Comparison of ENCODE assay signal across 9 cellular contexts in the genomic region with DNA sequence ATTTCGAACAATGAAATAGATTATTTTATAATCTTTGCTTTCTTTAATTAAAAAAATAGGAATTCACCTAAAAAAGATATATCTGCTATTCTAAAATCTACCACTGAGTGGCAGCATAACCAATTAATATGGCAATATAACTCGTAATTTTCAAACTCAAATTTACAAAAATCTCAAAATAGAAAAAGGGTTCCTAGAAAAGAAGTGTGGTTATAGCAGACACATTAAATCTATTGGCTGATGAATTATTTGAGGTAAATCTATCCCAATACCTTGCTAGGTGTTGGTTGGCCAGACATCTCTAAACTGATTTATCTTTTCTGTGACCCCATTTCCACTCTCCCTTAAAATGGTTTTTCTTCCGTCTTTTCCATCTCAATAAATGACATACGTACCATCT. TPM values are rescaled to one million over a fixed set of nuclear protein-coding genes. Genes with fewer than 3 reads are reported as not detected.
DNase-seq lines count a peak whose midpoint lies in the region; ATAC-seq, FAIRE-seq and TF ChIP-seq lines count a peak whose summit lies in the region.
"Had no signal": no experiment of that assay in that cellular context is flagged by ENCODE, and none has a peak within 500 bp of the region (broad histone marks: within the 10 kb centered on the region; RNA-seq: fewer than 3 reads in every experiment).

No MANE protein-coding gene starts in this region.

- POLR2A ChIA-PET in HepG2 (lab: Yijun Ruan, JAX) = no interaction called here

- no peaks in the 10 kb centered on the region for H3K9me2 ChIP-seq in GM23248 (ENCODE audit: insufficient read depth)

- WGBS in GM23248 (ENCODE audit: low coverage in 1 of 2, low lambda C conversion rate in 2 of 2, missing lambda C conversion rate in 2 of 2), 2 experiments = 22 to 24% methylated on average over 4 of the region's 4 CpGs
- under 1% methylated on average over 4 of the region's 4 CpGs for WGBS in HepG2 (ENCODE audit: low lambda C conversion rate)

- CTCF ChIA-PET in HepG2 (lab: Yijun Ruan, JAX; ENCODE audit: low intra/inter-chr PET ratio, low total read pairs) = interaction anchor here (1.3 to 4.6 kb wide), 3 partner anchors 40 to 83 kb away, joined by 4 to 40 read pairs (median 37); partner anchors contain the start of gene PURA

- FAIRE-seq in astrocyte (lab: Jason Lieb, UNC) = no peak
- FAIRE-seq in HepG2 (lab: Jason Lieb, UNC) = no peak

- H3K4me2 ChIP-seq in GM23248 (ENCODE audit: unreplicated experiment) (no peak overlapping the region), astrocyte (ENCODE audit: low read length) (no peak overlapping the region), HepG2 (ENCODE audit: low read depth, low read length) (no peak overlapping the region)

- H3K36me3 ChIP-seq in GM23248 (ENCODE audit: low read depth) = no peaks in the 10 kb centered on the region
- no peaks in the 10 kb centered on the region for H3K36me3 ChIP-seq in astrocyte (ENCODE audit: insufficient read depth, low read length)
- no peaks in the 10 kb centered on the region for H3K36me3 ChIP-seq in HepG2 (replicated peaks in 1 of 2; ENCODE audit: control insufficient read depth in 1 of 2, insufficient read depth in 2 of 2, low read length in 2 of 2)

- no peaks in the 10 kb centered on the region for H4K20me1 ChIP-seq in GM23248 (ENCODE audit: insufficient read depth)
- H4K20me1 ChIP-seq in astrocyte (ENCODE audit: insufficient read depth, low read length) = no peaks in the 10 kb centered on the region
- H4K20me1 ChIP-seq in HepG2 (ENCODE audit: insufficient read depth, low read length) = no peaks in the 10 kb centered on the region

- no peak overlapping the region for H3K9ac ChIP-seq in GM23248
- H3K9ac ChIP-seq in astrocyte (ENCODE audit: low read length) = no peak overlapping the region
- H3K9ac ChIP-seq in HepG2 (ENCODE audit: insufficient read depth, low read depth, low read length) = no peak overlapping the region

- no TSS peak for BruUV-seq in HepG2 (replicated peaks; lab: Mats Ljungman, UMichigan)

- no peak overlapping the region for H3K27ac ChIP-seq in GM23248
- no peak overlapping the region for H3K27ac ChIP-seq in astrocyte (ENCODE audit: low read depth, low read length)
- no peak overlapping the region for H3K27ac ChIP-seq in HepG2 (ENCODE audit: extremely low read length, insufficient read depth, low read length)
- H3K27ac ChIP-seq: skin epidermis had no signal

- TF ChIP-seq EP300 in HepG2 (IDR thresholded peaks at IDR 0.05; ENCODE audit: low read depth in 2 of 2, low read length in 2 of 2) (no peak), HepG2 (CRISPR knock-in tag; IDR thresholded peaks at IDR 0.05; ENCODE audit: borderline replicate concordance) (no peak)

- H3K27ac Mint-ChIP-seq in astrocyte (ENCODE audit: unreplicated experiment) = no peak overlapping the region

- no peaks in the 10 kb centered on the region for H3K4me1 ChIP-seq in GM23248 (ENCODE audit: insufficient read depth)
- no peaks in the 10 kb centered on the region for H3K4me1 ChIP-seq in astrocyte (ENCODE audit: insufficient read depth, low read length)
- H3K4me1 ChIP-seq in HepG2 (ENCODE audit: insufficient read depth, low read length) = no peaks in the 10 kb centered on the region

- H3K9me3 Mint-ChIP-seq in astrocyte (ENCODE audit: unreplicated experiment) = no peaks in the 10 kb centered on the region
- H3K9me3 Mint-ChIP-seq in activated T-cell treated with anti-CD3 and anti-CD28 coated beads, Interleukin-2, amount 50 U/mL, for 4 hours = no peaks in the 10 kb centered on the region

- H3K4me1 Mint-ChIP-seq in astrocyte (ENCODE audit: low read depth, unreplicated experiment) = no peaks in the 10 kb centered on the region
- H3K4me1 Mint-ChIP-seq in activated T-cell treated with anti-CD3 and anti-CD28 coated beads, Interleukin-2, amount 50 U/mL, for 4 hours (ENCODE audit: low read depth) = no peaks in the 10 kb centered on the region

- H3K27me3 ChIP-seq in GM23248 (replicated peaks; ENCODE audit: insufficient read depth) (peaks cover 10% of the 10 kb centered on the region; the same call in 1 of the 2 replicates), astrocyte (ENCODE audit: insufficient read depth, low read length) (peaks cover 30% of the 10 kb centered on the region), HepG2 (ENCODE audit: control insufficient read depth in 1 of 2, insufficient read depth in 2 of 2, low read length in 2 of 2) (no peaks in the 10 kb centered on the region)

- no peak for TF ChIP-seq POLR2A in HepG2 (IDR thresholded peaks at IDR 0.05; ENCODE audit: insufficient read depth in 1 of 2, low read depth in 2 of 2, low read length in 2 of 2)

- H3K4me3 Mint-ChIP-seq in astrocyte (ENCODE audit: unreplicated experiment) = no peak overlapping the region
- H3K4me3 Mint-ChIP-seq in activated T-cell treated with anti-CD3 and anti-CD28 coated beads, Interleukin-2, amount 50 U/mL, for 4 hours = no peak overlapping the region

- in situ Hi-C loops in GM23248 (cut with MboI) (no loop called here), HepG2 (cut with HindIII; ENCODE audit: extremely low pct_ligation_motif_present, low pct_unique_long_range_greater_than_20kb) (loop anchor here (5.0 kb wide), 1 partner anchor 84 kb away; no protein-coding TSS in a partner anchor)

- peak; percentile 47 for TF ChIP-seq CTCF in AG09319 (IDR thresholded peaks at IDR 0.05; ENCODE audit: low read depth, low read length)
- peak; percentile 49 for TF ChIP-seq CTCF in astrocyte (IDR thresholded peaks at IDR 0.05; ENCODE audit: insufficient read depth, low read depth, low read length)
- TF ChIP-seq CTCF in HepG2 (CRISPR knock-in tag; IDR thresholded peaks at IDR 0.05) = peak; percentile 32; the same call in 1 of the 2 replicates

- H3K9me3 ChIP-seq in GM23248 (ENCODE audit: low read depth) = no peaks in the 10 kb centered on the region
- H3K9me3 ChIP-seq in astrocyte (ENCODE audit: insufficient read depth, low read depth, low read length) = no peaks in the 10 kb centered on the region
- H3K9me3 ChIP-seq in HepG2 (ENCODE audit: low read length) = no peaks in the 10 kb centered on the region

- TF ChIP-seq RAD21 in HepG2 (CRISPR knock-in tag; IDR thresholded peaks at IDR 0.05) = no peak

- no peaks in the 10 kb centered on the region for H3K36me3 Mint-ChIP-seq in astrocyte (ENCODE audit: low read depth, unreplicated experiment)
- no peaks in the 10 kb centered on the region for H3K36me3 Mint-ChIP-seq in activated T-cell treated with anti-CD3 and anti-CD28 coated beads, Interleukin-2, amount 50 U/mL, for 4 hours (ENCODE audit: insufficient read depth)

- H2AFZ ChIP-seq in GM23248 (no peak overlapping the region), astrocyte (ENCODE audit: low read depth, low read length) (no peak overlapping the region), HepG2 (ENCODE audit: low read length) (no peak overlapping the region)

- intact Hi-C loops in HepG2 (cut with micrococcal nuclease; ENCODE audit: unreplicated experiment) = loop anchor here (1.0 kb wide), 2 partner anchors 71 to 84 kb away; no protein-coding TSS in a partner anchor

- H3K4me3 ChIP-seq in GM23248 (no peak overlapping the region), astrocyte (ENCODE audit: insufficient read depth, low read depth, low read length) (no peak overlapping the region), HepG2 (replicated peaks in 1 of 3; ENCODE audit: insufficient read depth in 1 of 3, low read depth in 2 of 3, low read length in 3 of 3) (no peak overlapping the region)
- H3K4me3 ChIP-seq: skin epidermis had no signal

- H3K79me2 ChIP-seq in GM23248 (ENCODE audit: insufficient read depth) (no peaks in the 10 kb centered on the region), astrocyte (ENCODE audit: insufficient read depth, low read length) (no peaks in the 10 kb centered on the region), HepG2 (ENCODE audit: insufficient read depth, low read length) (no peaks in the 10 kb centered on the region)

- no peaks in the 10 kb centered on the region for H3F3A ChIP-seq in GM23248 (ENCODE audit: insufficient read depth)

- no peak for ATAC-seq in HepG2
- no peak for ATAC-seq in HG03280 (IDR thresholded peaks at IDR 0.05; ENCODE audit: unreplicated experiment)
- ATAC-seq in HG02759 (IDR thresholded peaks at IDR 0.05; ENCODE audit: unreplicated experiment) = no peak
- no peak for ATAC-seq in activated T-cell treated with anti-CD3 and anti-CD28 coated beads, Interleukin-2, amount 50 U/mL, for 4 hours

- peaks cover 36% of the 10 kb centered on the region for H3K27me3 Mint-ChIP-seq in astrocyte (ENCODE audit: low read depth, unreplicated experiment)
- peaks cover 20% of the 10 kb centered on the region for H3K27me3 Mint-ChIP-seq in activated T-cell treated with anti-CD3 and anti-CD28 coated beads, Interleukin-2, amount 50 U/mL, for 4 hours (ENCODE audit: low read depth)

- DNase-seq in AG09319 (ENCODE audit: extremely low read depth, low read depth) (no peak), GM23248 (peak; percentile 41), astrocyte (ENCODE audit: low read depth) (no peak), HepG2 (ENCODE audit: low spot score) (no peak)
- no peak for DNase-seq in activated T-cell treated with anti-CD3 and anti-CD28 coated beads, Interleukin-2, amount 50 U/mL, for 4 hours
- no peak for DNase-seq in activated effector memory CD4-positive, alpha-beta T cell treated with anti-CD3 and anti-CD28 coated beads, Interleukin-2, amount 50 U/mL, for 16 hours

RNA-seq across cellular contexts. Expression of gene NRG2, which starts 30.2 kb away (rescaled TPM):
- total RNA-seq in GM23248 (2014; rRNA removed; shearing (Covaris generic)) = not detected in 2 replicates
- polyA plus RNA-seq in GM23248 (2016; fragmentation: Nextera tagmentation; extraction: Ambion mirVana) (0.05 TPM in 1 of 2 replicates, not detected in the other), HepG2 (2011; rRNA removed) (not detected in 2 replicates)
- total RNA-seq in astrocyte (0.46 and 0.54 TPM in 2 replicates), HepG2 (2016; rRNA removed; fragmentation: Illumina TruSeq; extraction: Trizol) (not detected in 2 replicates)
- not detected in 2 replicates for total RNA-seq in HepG2 (2016; cell fraction: cytosol; rRNA removed; fragmentation: Illumina TruSeq; extraction: Trizol; ENCODE audit: low read depth)
- not detected in 2 replicates for total RNA-seq in HepG2 (2016; cell fraction: insoluble cytoplasmic fraction; rRNA removed; fragmentation: Illumina TruSeq; extraction: Trizol)
- total RNA-seq in HepG2 (2016; cell fraction: membrane; rRNA removed; fragmentation: Illumina TruSeq; extraction: Trizol) = not detected in 2 replicates
- not detected in 2 replicates for total RNA-seq in HepG2 (2016; cell fraction: nucleus; rRNA removed; fragmentation: Illumina TruSeq; extraction: Trizol)
- polyA plus RNA-seq in HepG2 (2011; cell fraction: cytosol; rRNA removed) = not detected in 2 replicates
- not detected in 2 replicates for polyA plus RNA-seq in HepG2 (2011; cell fraction: nucleus; rRNA removed)
- not detected in 2 replicates for polyA plus RNA-seq in HepG2 (2012)
- not detected in 2 replicates for polyA plus RNA-seq in HepG2 (2016; cell fraction: cytosol; fragmentation: Illumina TruSeq; extraction: Trizol; ENCODE audit: low read depth)
- polyA plus RNA-seq in HepG2 (2016; cell fraction: insoluble cytoplasmic fraction; fragmentation: Illumina TruSeq; extraction: Trizol; ENCODE audit: low read depth) = not detected in 2 replicates
- polyA plus RNA-seq in HepG2 (2016; cell fraction: membrane; fragmentation: Illumina TruSeq; extraction: Trizol; ENCODE audit: low read depth) = not detected in 2 replicates
- polyA plus RNA-seq in HepG2 (2016; cell fraction: nucleus; fragmentation: Illumina TruSeq; extraction: Trizol; ENCODE audit: insufficient read depth, low read depth) = not detected in 2 replicates
- not detected in 2 replicates for polyA minus RNA-seq in HepG2 (2011; rRNA and poly(A)+ RNA removed; ENCODE audit: low replicate concordance)
- not detected in 2 replicates for polyA minus RNA-seq in HepG2 (2011; cell fraction: cytosol; rRNA and poly(A)+ RNA removed)
- polyA minus RNA-seq in HepG2 (2011; cell fraction: nucleus; rRNA and poly(A)+ RNA removed) = not detected in 2 replicates
- under 1 TPM; 0.16 to 0.30 (median 0.23) TPM for total RNA-seq in activated T-cell treated with anti-CD3 and anti-CD28 coated beads, Interleukin-2, amount 50 U/mL, for 4 hours

RNA-seq across cellular contexts. Expression of gene PURA, which starts 40.6 kb away (rescaled TPM):
- 24.2 and 30.6 TPM in 2 replicates for total RNA-seq in GM23248 (2014; rRNA removed; shearing (Covaris generic))
- polyA plus RNA-seq in GM23248 (2016; fragmentation: Nextera tagmentation; extraction: Ambion mirVana) (7.9 and 10.7 TPM in 2 replicates), HepG2 (2011; rRNA removed) (1.9 and 2.0 TPM in 2 replicates)
- total RNA-seq in astrocyte (9.1 and 9.2 TPM in 2 replicates), HepG2 (2016; rRNA removed; fragmentation: Illumina TruSeq; extraction: Trizol) (5.0 and 6.8 TPM in 2 replicates)
- 0.30 and 0.97 TPM in 2 replicates for total RNA-seq in HepG2 (2016; cell fraction: cytosol; rRNA removed; fragmentation: Illumina TruSeq; extraction: Trizol; ENCODE audit: low read depth)
- 4.7 and 5.6 TPM in 2 replicates for total RNA-seq in HepG2 (2016; cell fraction: insoluble cytoplasmic fraction; rRNA removed; fragmentation: Illumina TruSeq; extraction: Trizol)
- 2.4 and 2.5 TPM in 2 replicates for total RNA-seq in HepG2 (2016; cell fraction: membrane; rRNA removed; fragmentation: Illumina TruSeq; extraction: Trizol)
- total RNA-seq in HepG2 (2016; cell fraction: nucleus; rRNA removed; fragmentation: Illumina TruSeq; extraction: Trizol) = 12.4 and 12.9 TPM in 2 replicates
- 1.0 and 1.4 TPM in 2 replicates for polyA plus RNA-seq in HepG2 (2011; cell fraction: cytosol; rRNA removed)
- polyA plus RNA-seq in HepG2 (2011; cell fraction: nucleus; rRNA removed) = 2.3 and 2.9 TPM in 2 replicates
- polyA plus RNA-seq in HepG2 (2012) = 4.9 and 5.4 TPM in 2 replicates
- polyA plus RNA-seq in HepG2 (2016; cell fraction: cytosol; fragmentation: Illumina TruSeq; extraction: Trizol; ENCODE audit: low read depth) = 0.85 and 1.1 TPM in 2 replicates
- 5.5 and 6.1 TPM in 2 replicates for polyA plus RNA-seq in HepG2 (2016; cell fraction: insoluble cytoplasmic fraction; fragmentation: Illumina TruSeq; extraction: Trizol; ENCODE audit: low read depth)
- 1.4 and 1.9 TPM in 2 replicates for polyA plus RNA-seq in HepG2 (2016; cell fraction: membrane; fragmentation: Illumina TruSeq; extraction: Trizol; ENCODE audit: low read depth)
- polyA plus RNA-seq in HepG2 (2016; cell fraction: nucleus; fragmentation: Illumina TruSeq; extraction: Trizol; ENCODE audit: insufficient read depth, low read depth) = 6.2 and 7.4 TPM in 2 replicates
- 2.9 and 3.8 TPM in 2 replicates for polyA minus RNA-seq in HepG2 (2011; rRNA and poly(A)+ RNA removed; ENCODE audit: low replicate concordance)
- polyA minus RNA-seq in HepG2 (2011; cell fraction: cytosol; rRNA and poly(A)+ RNA removed) = 5.7 and 6.0 TPM in 2 replicates
- 26.4 and 31.0 TPM in 2 replicates for polyA minus RNA-seq in HepG2 (2011; cell fraction: nucleus; rRNA and poly(A)+ RNA removed)
- 1 to 10 TPM; 9.8 to 9.9 (median 9.8) TPM for total RNA-seq in activated T-cell treated with anti-CD3 and anti-CD28 coated beads, Interleukin-2, amount 50 U/mL, for 4 hours

RNA-seq across cellular contexts. Expression of gene IGIP, which starts 52.4 kb away (rescaled TPM):
- 13.0 and 16.3 TPM in 2 replicates for total RNA-seq in GM23248 (2014; rRNA removed; shearing (Covaris generic))
- 3.4 and 3.5 TPM in 2 replicates for polyA plus RNA-seq in GM23248 (2016; fragmentation: Nextera tagmentation; extraction: Ambion mirVana)
- total RNA-seq in astrocyte = 2.4 and 2.6 TPM in 2 replicates
- 2.1 and 2.4 TPM in 2 replicates for total RNA-seq in HepG2 (2016; rRNA removed; fragmentation: Illumina TruSeq; extraction: Trizol)
- total RNA-seq in HepG2 (2016; cell fraction: cytosol; rRNA removed; fragmentation: Illumina TruSeq; extraction: Trizol; ENCODE audit: low read depth) = 0.09 and 0.10 TPM in 2 replicates
- total RNA-seq in HepG2 (2016; cell fraction: insoluble cytoplasmic fraction; rRNA removed; fragmentation: Illumina TruSeq; extraction: Trizol) = 1.8 and 2.2 TPM in 2 replicates
- total RNA-seq in HepG2 (2016; cell fraction: membrane; rRNA removed; fragmentation: Illumina TruSeq; extraction: Trizol) = 0.34 and 0.59 TPM in 2 replicates
- total RNA-seq in HepG2 (2016; cell fraction: nucleus; rRNA removed; fragmentation: Illumina TruSeq; extraction: Trizol) = 8.3 and 8.9 TPM in 2 replicates
- polyA plus RNA-seq in HepG2 (2011; rRNA removed) = 1.4 and 1.7 TPM in 2 replicates
- 0.51 and 0.97 TPM in 2 replicates for polyA plus RNA-seq in HepG2 (2011; cell fraction: cytosol; rRNA removed)
- polyA plus RNA-seq in HepG2 (2011; cell fraction: nucleus; rRNA removed) = 3.2 and 4.1 TPM in 2 replicates
- 3.6 TPM in 2 replicates for polyA plus RNA-seq in HepG2 (2012)
- polyA plus RNA-seq in HepG2 (2016; cell fraction: cytosol; fragmentation: Illumina TruSeq; extraction: Trizol; ENCODE audit: low read depth) = 0.14 TPM in 1 of 2 replicates, not detected in the other
- 1.4 and 1.5 TPM in 2 replicates for polyA plus RNA-seq in HepG2 (2016; cell fraction: insoluble cytoplasmic fraction; fragmentation: Illumina TruSeq; extraction: Trizol; ENCODE audit: low read depth)
- 0.10 and 0.17 TPM in 2 replicates for polyA plus RNA-seq in HepG2 (2016; cell fraction: membrane; fragmentation: Illumina TruSeq; extraction: Trizol; ENCODE audit: low read depth)
- 4.7 and 5.2 TPM in 2 replicates for polyA plus RNA-seq in HepG2 (2016; cell fraction: nucleus; fragmentation: Illumina TruSeq; extraction: Trizol; ENCODE audit: insufficient read depth, low read depth)
- 1.4 and 1.8 TPM in 2 replicates for polyA minus RNA-seq in HepG2 (2011; rRNA and poly(A)+ RNA removed; ENCODE audit: low replicate concordance)
- polyA minus RNA-seq in HepG2 (2011; cell fraction: cytosol; rRNA and poly(A)+ RNA removed) = 1.4 and 1.7 TPM in 2 replicates
- 11.8 and 12.3 TPM in 2 replicates for polyA minus RNA-seq in HepG2 (2011; cell fraction: nucleus; rRNA and poly(A)+ RNA removed)
- 1 to 10 TPM; 1.0 to 1.8 (median 1.5) TPM for total RNA-seq in activated T-cell treated with anti-CD3 and anti-CD28 coated beads, Interleukin-2, amount 50 U/mL, for 4 hours
